1 cellular context compared by ENCODE assay signal in the genomic region with DNA sequence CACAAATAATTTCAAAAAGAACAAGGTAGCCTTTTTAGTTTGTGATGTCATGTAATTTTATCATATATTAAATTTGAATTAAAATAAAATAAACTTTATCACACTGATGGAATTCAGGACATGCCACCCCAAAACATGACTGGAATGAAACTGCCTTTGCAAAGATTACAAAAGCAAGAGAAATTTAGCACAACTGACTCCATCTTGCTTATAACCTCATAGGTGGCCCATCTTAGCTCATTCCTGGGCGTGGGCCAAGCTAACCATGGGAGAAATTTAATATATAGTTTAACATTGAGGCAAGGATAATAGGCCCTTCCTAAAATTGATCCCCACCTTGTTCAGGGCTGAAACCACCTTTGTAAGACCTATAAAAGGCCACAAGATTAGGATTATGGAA.
TF ChIP-seq lines count a peak whose summit lies in the region.

No MANE protein-coding gene starts in this region.

TF ChIP-seq in K562, 482 proteins besides CTCF, POLR2A, EP300 and RAD21 (continued from another document and continues in another):
- TF ChIP-seq DMBX1 (CRISPR knock-in tag; IDR thresholded peaks at IDR 0.05; ENCODE audit: borderline replicate concordance) (peak; percentile 88), EHMT2 (IDR thresholded peaks at IDR 0.05) (no peak), MTA2 (IDR thresholded peaks at IDR 0.05; ENCODE audit: low read depth) (no peak), ZNF175 (CRISPR knock-in tag; IDR thresholded peaks at IDR 0.05; ENCODE audit: low read depth) (no peak), ZNF311 (CRISPR knock-in tag; IDR thresholded peaks at IDR 0.05) (peak; percentile 98), JUNB (CRISPR knock-in tag; conservative IDR thresholded peaks at IDR 0.05) (no peak), PTRF (tag; IDR thresholded peaks at IDR 0.05) (peak; percentile 75), CBFA2T2 (conservative IDR thresholded peaks at IDR 0.05) (no peak), GABPA (tag; conservative IDR thresholded peaks at IDR 0.05; ENCODE audit: low read depth) (no peak), DACH1 (IDR thresholded peaks at IDR 0.05; ENCODE audit: partially characterized antibody) (no peak), ZNF668 (CRISPR knock-in tag; IDR thresholded peaks at IDR 0.05) (no peak), ZNF79 (CRISPR knock-in tag; IDR thresholded peaks at IDR 0.05; ENCODE audit: low read depth) (peak; percentile 93), ZBTB1 (CRISPR knock-in tag; IDR thresholded peaks at IDR 0.05; ENCODE audit: borderline replicate concordance, low read depth) (no peak), ZNF41 (CRISPR knock-in tag; conservative IDR thresholded peaks at IDR 0.05) (peak; percentile 82), THRAP3 (IDR thresholded peaks at IDR 0.05; ENCODE audit: borderline replicate concordance) (no peak), GTF2E2 (tag; IDR thresholded peaks at IDR 0.05) (0 out of 2 replicates have a peak, but pooled peaks have one; percentile 35), NFIX (CRISPR knock-in tag; IDR thresholded peaks at IDR 0.05; ENCODE audit: low read depth) (peak; percentile 34; the same call in 1 of the 2 replicates), RFX1 (IDR thresholded peaks at IDR 0.05) (no peak), ZNF639 (CRISPR knock-in tag; conservative IDR thresholded peaks at IDR 0.05 in 1 of 2, IDR thresholded peaks at IDR 0.05 in 1 of 2) (peak in 1 of 2 experiments; percentile 64; a peak in 2 of 4 replicates), ZNF589 (CRISPR knock-in tag; IDR thresholded peaks at IDR 0.05; ENCODE audit: low read depth) (0 out of 2 replicates have a peak, but pooled peaks have one; percentile 35), TAF9B (IDR thresholded peaks at IDR 0.05; ENCODE audit: partially characterized antibody) (no peak), HINFP (tag; conservative IDR thresholded peaks at IDR 0.05; ENCODE audit: low read depth) (peak; percentile 68; the same call in 1 of the 2 replicates), BCL6 (CRISPR knock-in tag; IDR thresholded peaks at IDR 0.05) (peak; percentile 76; the same call in 1 of the 2 replicates), TEAD1 (CRISPR knock-in tag; IDR thresholded peaks at IDR 0.05) (peak in 1 of 2 experiments; percentile 80; a peak in 2 of 4 replicates), GABPB1 (CRISPR knock-in tag; IDR thresholded peaks at IDR 0.05) (no peak), ZNF592 (IDR thresholded peaks at IDR 0.05) (0 out of 2 replicates have a peak, but pooled peaks have one; percentile 49), ZNF134 (CRISPR knock-in tag; conservative IDR thresholded peaks at IDR 0.05) (0 out of 2 replicates have a peak, but pooled peaks have one; percentile 55), NFRKB (IDR thresholded peaks at IDR 0.05; ENCODE audit: low read depth) (no peak), ZNF695 (CRISPR knock-in tag; IDR thresholded peaks at IDR 0.05) (peak; percentile 92), CC2D1A (IDR thresholded peaks at IDR 0.05) (no peak), HEY1 (CRISPR knock-in tag; IDR thresholded peaks at IDR 0.05; ENCODE audit: borderline replicate concordance) (0 out of 2 replicates have a peak, but pooled peaks have one; percentile 24), ZNF511 (CRISPR knock-in tag; IDR thresholded peaks at IDR 0.05) (no peak), PCBP2 (IDR thresholded peaks at IDR 0.05; ENCODE audit: low read depth, low read length, poor library complexity, severe bottlenecking) (no peak), NRF1 (conservative IDR thresholded peaks at IDR 0.05 in 1 of 2, IDR thresholded peaks at IDR 0.05 in 1 of 2) (no peak), CHD1 (IDR thresholded peaks at IDR 0.05; ENCODE audit: low read length) (no peak), ZNF583 (CRISPR knock-in tag; IDR thresholded peaks at IDR 0.05) (0 out of 2 replicates have a peak, but pooled peaks have one; percentile 72)
- TF ChIP-seq, protein P1, sequence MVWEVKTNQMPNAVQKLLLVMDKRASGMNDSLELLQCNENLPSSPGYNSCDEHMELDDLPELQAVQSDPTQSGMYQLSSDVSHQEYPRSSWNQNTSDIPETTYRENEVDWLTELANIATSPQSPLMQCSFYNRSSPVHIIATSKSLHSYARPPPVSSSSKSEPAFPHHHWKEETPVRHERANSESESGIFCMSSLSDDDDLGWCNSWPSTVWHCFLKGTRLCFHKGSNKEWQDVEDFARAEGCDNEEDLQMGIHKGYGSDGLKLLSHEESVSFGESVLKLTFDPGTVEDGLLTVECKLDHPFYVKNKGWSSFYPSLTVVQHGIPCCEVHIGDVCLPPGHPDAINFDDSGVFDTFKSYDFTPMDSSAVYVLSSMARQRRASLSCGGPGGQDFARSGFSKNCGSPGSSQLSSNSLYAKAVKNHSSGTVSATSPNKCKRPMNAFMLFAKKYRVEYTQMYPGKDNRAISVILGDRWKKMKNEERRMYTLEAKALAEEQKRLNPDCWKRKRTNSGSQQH (CRISPR knock-in tag; IDR thresholded peaks at IDR 0.05), result no peak
- TF ChIP-seq, protein P2, sequence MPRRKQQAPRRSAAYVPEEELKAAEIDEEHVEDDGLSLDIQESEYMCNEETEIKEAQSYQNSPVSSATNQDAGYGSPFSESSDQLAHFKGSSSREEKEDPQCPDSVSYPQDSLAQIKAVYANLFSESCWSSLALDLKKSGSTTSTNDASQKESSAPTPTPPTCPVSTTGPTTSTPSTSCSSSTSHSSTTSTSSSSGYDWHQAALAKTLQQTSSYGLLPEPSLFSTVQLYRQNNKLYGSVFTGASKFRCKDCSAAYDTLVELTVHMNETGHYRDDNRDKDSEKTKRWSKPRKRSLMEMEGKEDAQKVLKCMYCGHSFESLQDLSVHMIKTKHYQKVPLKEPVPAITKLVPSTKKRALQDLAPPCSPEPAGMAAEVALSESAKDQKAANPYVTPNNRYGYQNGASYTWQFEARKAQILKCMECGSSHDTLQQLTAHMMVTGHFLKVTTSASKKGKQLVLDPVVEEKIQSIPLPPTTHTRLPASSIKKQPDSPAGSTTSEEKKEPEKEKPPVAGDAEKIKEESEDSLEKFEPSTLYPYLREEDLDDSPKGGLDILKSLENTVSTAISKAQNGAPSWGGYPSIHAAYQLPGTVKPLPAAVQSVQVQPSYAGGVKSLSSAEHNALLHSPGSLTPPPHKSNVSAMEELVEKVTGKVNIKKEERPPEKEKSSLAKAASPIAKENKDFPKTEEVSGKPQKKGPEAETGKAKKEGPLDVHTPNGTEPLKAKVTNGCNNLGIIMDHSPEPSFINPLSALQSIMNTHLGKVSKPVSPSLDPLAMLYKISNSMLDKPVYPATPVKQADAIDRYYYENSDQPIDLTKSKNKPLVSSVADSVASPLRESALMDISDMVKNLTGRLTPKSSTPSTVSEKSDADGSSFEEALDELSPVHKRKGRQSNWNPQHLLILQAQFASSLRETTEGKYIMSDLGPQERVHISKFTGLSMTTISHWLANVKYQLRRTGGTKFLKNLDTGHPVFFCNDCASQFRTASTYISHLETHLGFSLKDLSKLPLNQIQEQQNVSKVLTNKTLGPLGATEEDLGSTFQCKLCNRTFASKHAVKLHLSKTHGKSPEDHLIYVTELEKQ (CRISPR knock-in tag; IDR thresholded peaks at IDR 0.05), result peak; percentile 76; the same call in 1 of the 2 replicates
- TF ChIP-seq, protein P3, sequence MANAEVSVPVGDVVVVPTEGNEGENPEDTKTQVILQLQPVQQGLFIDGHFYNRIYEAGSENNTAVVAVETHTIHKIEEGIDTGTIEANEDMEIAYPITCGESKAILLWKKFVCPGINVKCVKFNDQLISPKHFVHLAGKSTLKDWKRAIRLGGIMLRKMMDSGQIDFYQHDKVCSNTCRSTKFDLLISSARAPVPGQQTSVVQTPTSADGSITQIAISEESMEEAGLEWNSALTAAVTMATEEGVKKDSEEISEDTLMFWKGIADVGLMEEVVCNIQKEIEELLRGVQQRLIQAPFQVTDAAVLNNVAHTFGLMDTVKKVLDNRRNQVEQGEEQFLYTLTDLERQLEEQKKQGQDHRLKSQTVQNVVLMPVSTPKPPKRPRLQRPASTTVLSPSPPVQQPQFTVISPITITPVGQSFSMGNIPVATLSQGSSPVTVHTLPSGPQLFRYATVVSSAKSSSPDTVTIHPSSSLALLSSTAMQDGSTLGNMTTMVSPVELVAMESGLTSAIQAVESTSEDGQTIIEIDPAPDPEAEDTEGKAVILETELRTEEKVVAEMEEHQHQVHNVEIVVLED (CRISPR knock-in tag; IDR thresholded peaks at IDR 0.05), result 0 out of 2 replicates have a peak, but pooled peaks have one; percentile 17
- TF ChIP-seq, protein P4, sequence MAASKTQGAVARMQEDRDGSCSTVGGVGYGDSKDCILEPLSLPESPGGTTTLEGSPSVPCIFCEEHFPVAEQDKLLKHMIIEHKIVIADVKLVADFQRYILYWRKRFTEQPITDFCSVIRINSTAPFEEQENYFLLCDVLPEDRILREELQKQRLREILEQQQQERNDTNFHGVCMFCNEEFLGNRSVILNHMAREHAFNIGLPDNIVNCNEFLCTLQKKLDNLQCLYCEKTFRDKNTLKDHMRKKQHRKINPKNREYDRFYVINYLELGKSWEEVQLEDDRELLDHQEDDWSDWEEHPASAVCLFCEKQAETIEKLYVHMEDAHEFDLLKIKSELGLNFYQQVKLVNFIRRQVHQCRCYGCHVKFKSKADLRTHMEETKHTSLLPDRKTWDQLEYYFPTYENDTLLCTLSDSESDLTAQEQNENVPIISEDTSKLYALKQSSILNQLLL (CRISPR knock-in tag; IDR thresholded peaks at IDR 0.05; ENCODE audit: borderline replicate concordance), result no peak
- TF ChIP-seq, protein P5, sequence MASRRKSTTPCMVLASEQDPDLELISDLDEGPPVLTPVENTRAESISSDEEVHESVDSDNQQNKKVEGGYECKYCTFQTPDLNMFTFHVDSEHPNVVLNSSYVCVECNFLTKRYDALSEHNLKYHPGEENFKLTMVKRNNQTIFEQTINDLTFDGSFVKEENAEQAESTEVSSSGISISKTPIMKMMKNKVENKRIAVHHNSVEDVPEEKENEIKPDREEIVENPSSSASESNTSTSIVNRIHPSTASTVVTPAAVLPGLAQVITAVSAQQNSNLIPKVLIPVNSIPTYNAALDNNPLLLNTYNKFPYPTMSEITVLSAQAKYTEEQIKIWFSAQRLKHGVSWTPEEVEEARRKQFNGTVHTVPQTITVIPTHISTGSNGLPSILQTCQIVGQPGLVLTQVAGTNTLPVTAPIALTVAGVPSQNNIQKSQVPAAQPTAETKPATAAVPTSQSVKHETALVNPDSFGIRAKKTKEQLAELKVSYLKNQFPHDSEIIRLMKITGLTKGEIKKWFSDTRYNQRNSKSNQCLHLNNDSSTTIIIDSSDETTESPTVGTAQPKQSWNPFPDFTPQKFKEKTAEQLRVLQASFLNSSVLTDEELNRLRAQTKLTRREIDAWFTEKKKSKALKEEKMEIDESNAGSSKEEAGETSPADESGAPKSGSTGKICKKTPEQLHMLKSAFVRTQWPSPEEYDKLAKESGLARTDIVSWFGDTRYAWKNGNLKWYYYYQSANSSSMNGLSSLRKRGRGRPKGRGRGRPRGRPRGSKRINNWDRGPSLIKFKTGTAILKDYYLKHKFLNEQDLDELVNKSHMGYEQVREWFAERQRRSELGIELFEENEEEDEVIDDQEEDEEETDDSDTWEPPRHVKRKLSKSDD (conservative IDR thresholded peaks at IDR 0.05; ENCODE audit: low read length), result no peak
